ENCODE assay signal across 27 cellular contexts in the genomic region with DNA sequence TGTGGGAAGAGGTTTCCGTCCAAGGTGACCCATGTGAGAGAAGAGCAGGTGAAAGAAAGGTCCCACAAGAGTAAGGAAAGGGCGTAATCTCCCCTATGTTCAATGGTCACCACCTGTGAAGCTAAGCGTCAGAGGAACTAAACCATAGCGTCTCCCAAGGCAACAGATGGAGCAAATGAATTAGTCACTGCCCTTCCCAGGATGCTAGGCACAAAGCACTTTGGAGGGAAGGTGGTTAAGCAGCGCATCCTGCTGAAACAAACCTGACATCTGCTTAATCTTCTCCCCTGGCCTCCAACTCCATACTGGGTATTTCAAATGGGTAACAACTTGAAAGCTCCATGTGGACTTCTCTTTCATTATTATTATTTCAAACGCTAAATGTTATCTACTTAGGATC.
DNase-seq lines count a peak whose midpoint lies in the region; ATAC-seq and TF ChIP-seq lines count a peak whose summit lies in the region.
"Had no signal": no experiment of that assay in that cellular context is flagged by ENCODE, and none has a peak within 500 bp of the region (broad histone marks: within the 10 kb centered on the region; RNA-seq: fewer than 3 reads in every experiment).

No MANE protein-coding gene starts in this region.

- H3K4me1 ChIP-seq in neural progenitor cell: peaks cover 46% of the 10 kb centered on the region
- H3K4me1 ChIP-seq: adrenal gland, BE2C, colonic mucosa, HAP-1, right atrium auricular region had no signal

- POLR2A ChIA-PET in WTC11 (lab: Charles Lee): no interaction called here

- H3K79me2 ChIP-seq in neural progenitor cell (ENCODE audit: low read depth): no peaks in the 10 kb centered on the region

- H3K9me3 ChIP-seq in neural progenitor cell (ENCODE audit: low read depth): no peaks in the 10 kb centered on the region
- H3K9me3 ChIP-seq: adrenal gland, BE2C, colonic mucosa, HAP-1, right atrium auricular region had no signal

- H3K4me3 Mint-ChIP-seq in WTC11 (no peak overlapping the region), neural progenitor cell (no peak overlapping the region)
- H3K4me3 Mint-ChIP-seq: activated CD4-positive, alpha-beta memory T cell treated with anti-CD3 and anti-CD28 coated beads for 36 hours; memory B cell; naive B cell had no signal

- no peaks in the 10 kb centered on the region for H3K27me3 ChIP-seq in neural progenitor cell
- H3K27me3 ChIP-seq: adrenal gland, BE2C, colonic mucosa, right atrium auricular region had no signal

- no peak overlapping the region for H2AFZ ChIP-seq in neural progenitor cell (replicated peaks)

- H3K27ac ChIP-seq in neural progenitor cell: no peak overlapping the region
- H3K27ac ChIP-seq: adrenal gland, colonic mucosa, KMS-11, right atrium auricular region, RWPE1 had no signal

- H3K27me3 Mint-ChIP-seq in WTC11 (ENCODE audit: low read depth) (no peaks in the 10 kb centered on the region), neural progenitor cell (ENCODE audit: insufficient read depth, low read depth) (no peaks in the 10 kb centered on the region)
- H3K27me3 Mint-ChIP-seq: activated CD4-positive, alpha-beta memory T cell treated with anti-CD3 and anti-CD28 coated beads for 36 hours; memory B cell; naive B cell had no signal

- H3K9me3 Mint-ChIP-seq in WTC11 (no peaks in the 10 kb centered on the region), neural progenitor cell (no peaks in the 10 kb centered on the region)
- H3K9me3 Mint-ChIP-seq: activated CD4-positive, alpha-beta memory T cell treated with anti-CD3 and anti-CD28 coated beads for 36 hours; memory B cell; naive B cell had no signal

- H3K27ac Mint-ChIP-seq in WTC11 (no peak overlapping the region), neural progenitor cell (no peak overlapping the region)
- H3K27ac Mint-ChIP-seq: activated CD4-positive, alpha-beta memory T cell treated with anti-CD3 and anti-CD28 coated beads for 36 hours; memory B cell had no signal

- DNase-seq in NCI-H1105 treated with DMSO at 0.1 percent for 48 hours (lab: John Stamatoyannopoulos, UW): peak; percentile 36
- no peak for DNase-seq in NCI-H1105 (lab: John Stamatoyannopoulos, UW)
- peak; percentile 68 for DNase-seq in NCI-H1694 treated with DMSO at 0.1 percent for 48 hours (lab: John Stamatoyannopoulos, UW)
- no peak for DNase-seq in WTC11 (ENCODE audit: low spot score)
- peak; percentile 40 for DNase-seq in neural progenitor cell (ENCODE audit: low spot score)
- no peak for DNase-seq in activated CD4-positive, alpha-beta T cell treated with anti-CD3 and anti-CD28 coated beads, Interleukin-2, amount 50 U/mL, for 1 hour
- DNase-seq in ecto neural progenitor cell (ENCODE audit: low spot score): no peak
- DNase-seq: activated CD4-positive, alpha-beta memory T cell treated with anti-CD3 and anti-CD28 coated beads for 36 hours; activated CD4-positive, CD25-positive, alpha-beta regulatory T cell; activated effector memory CD4-positive, alpha-beta T cell treated with Interleukin-2 at 50 U/mL for 16 hours; adrenal gland; BE2C; Calu3; colonic mucosa; left cardiac atrium; naive B cell; NCI-H1930; NCI-H510A treated with DMSO at 0.1 percent for 48 hours; stimulated activated CD4-positive, alpha-beta T cell treated with anti-CD3 and anti-CD28 coated beads, Interleukin-4, amount 100 ng/mL, for 24 hours; stimulated activated naive CD4-positive, alpha-beta T cell treated with Interleukin-2 at 50 U/mL for 16 hours; T-helper 9 cell had no signal

- H3K9ac ChIP-seq in neural progenitor cell: no peak overlapping the region
- H3K9ac ChIP-seq: KMS-11 had no signal

- no peaks in the 10 kb centered on the region for H4K20me1 ChIP-seq in neural progenitor cell (ENCODE audit: low read depth)

- no peaks in the 10 kb centered on the region for H3K36me3 ChIP-seq in neural progenitor cell
- H3K36me3 ChIP-seq: adrenal gland, BE2C, colonic mucosa, HAP-1, right atrium auricular region had no signal

- CTCF ChIA-PET in WTC11 (lab: Charles Lee): interaction anchor here (0.6 to 1.6 kb wide), 3 partner anchors 12 to 427 kb away, joined by 3 to 5 read pairs (median 3); no protein-coding TSS in a partner anchor

- H3K4me2 ChIP-seq in neural progenitor cell: peak overlapping the region; percentile 21
- H3K4me2 ChIP-seq: KMS-11 had no signal

- TF ChIP-seq CTCF in WTC11 (IDR thresholded peaks at IDR 0.05) (no peak), neural progenitor cell (IDR thresholded peaks at IDR 0.05) (no peak)

- H3K36me3 Mint-ChIP-seq in WTC11 (no peaks in the 10 kb centered on the region), neural progenitor cell (peaks cover 1% of the 10 kb centered on the region)
- H3K36me3 Mint-ChIP-seq: memory B cell had no signal

- peaks cover 16% of the 10 kb centered on the region for H3F3A ChIP-seq in neural progenitor cell (ENCODE audit: low read depth)

- peak; percentile 79 for ATAC-seq in WTC11
- ATAC-seq in HG02759 (IDR thresholded peaks at IDR 0.05; ENCODE audit: unreplicated experiment): no peak
- ATAC-seq: left cardiac atrium had no signal

- H3K4me3 ChIP-seq in neural progenitor cell: no peak overlapping the region
- H3K4me3 ChIP-seq: adrenal gland, colonic mucosa, HAP-1, right atrium auricular region had no signal

- H3K4me1 Mint-ChIP-seq in WTC11 (peaks cover 21% of the 10 kb centered on the region), neural progenitor cell (peaks cover 14% of the 10 kb centered on the region)
- H3K4me1 Mint-ChIP-seq: memory B cell had no signal

TF ChIP-seq in WTC11, 78 proteins besides CTCF, POLR2A, EP300 and RAD21 (continues in another document):
- TF ChIP-seq ZNF317 (CRISPR knock-in tag; IDR thresholded peaks at IDR 0.05; ENCODE audit: borderline replicate concordance, low read depth) (no peak), HMGA2 (CRISPR knock-in tag; IDR thresholded peaks at IDR 0.05) (no peak), ZSCAN18 (CRISPR knock-in tag; IDR thresholded peaks at IDR 0.05) (no peak), TP53 (CRISPR knock-in tag; IDR thresholded peaks at IDR 0.05) (no peak), ATF6 (CRISPR knock-in tag; IDR thresholded peaks at IDR 0.05) (no peak), CREM (CRISPR knock-in tag; IDR thresholded peaks at IDR 0.05) (no peak), SMAD3 (CRISPR knock-in tag; IDR thresholded peaks at IDR 0.05; ENCODE audit: borderline replicate concordance) (no peak)
- TF ChIP-seq, protein P1, sequence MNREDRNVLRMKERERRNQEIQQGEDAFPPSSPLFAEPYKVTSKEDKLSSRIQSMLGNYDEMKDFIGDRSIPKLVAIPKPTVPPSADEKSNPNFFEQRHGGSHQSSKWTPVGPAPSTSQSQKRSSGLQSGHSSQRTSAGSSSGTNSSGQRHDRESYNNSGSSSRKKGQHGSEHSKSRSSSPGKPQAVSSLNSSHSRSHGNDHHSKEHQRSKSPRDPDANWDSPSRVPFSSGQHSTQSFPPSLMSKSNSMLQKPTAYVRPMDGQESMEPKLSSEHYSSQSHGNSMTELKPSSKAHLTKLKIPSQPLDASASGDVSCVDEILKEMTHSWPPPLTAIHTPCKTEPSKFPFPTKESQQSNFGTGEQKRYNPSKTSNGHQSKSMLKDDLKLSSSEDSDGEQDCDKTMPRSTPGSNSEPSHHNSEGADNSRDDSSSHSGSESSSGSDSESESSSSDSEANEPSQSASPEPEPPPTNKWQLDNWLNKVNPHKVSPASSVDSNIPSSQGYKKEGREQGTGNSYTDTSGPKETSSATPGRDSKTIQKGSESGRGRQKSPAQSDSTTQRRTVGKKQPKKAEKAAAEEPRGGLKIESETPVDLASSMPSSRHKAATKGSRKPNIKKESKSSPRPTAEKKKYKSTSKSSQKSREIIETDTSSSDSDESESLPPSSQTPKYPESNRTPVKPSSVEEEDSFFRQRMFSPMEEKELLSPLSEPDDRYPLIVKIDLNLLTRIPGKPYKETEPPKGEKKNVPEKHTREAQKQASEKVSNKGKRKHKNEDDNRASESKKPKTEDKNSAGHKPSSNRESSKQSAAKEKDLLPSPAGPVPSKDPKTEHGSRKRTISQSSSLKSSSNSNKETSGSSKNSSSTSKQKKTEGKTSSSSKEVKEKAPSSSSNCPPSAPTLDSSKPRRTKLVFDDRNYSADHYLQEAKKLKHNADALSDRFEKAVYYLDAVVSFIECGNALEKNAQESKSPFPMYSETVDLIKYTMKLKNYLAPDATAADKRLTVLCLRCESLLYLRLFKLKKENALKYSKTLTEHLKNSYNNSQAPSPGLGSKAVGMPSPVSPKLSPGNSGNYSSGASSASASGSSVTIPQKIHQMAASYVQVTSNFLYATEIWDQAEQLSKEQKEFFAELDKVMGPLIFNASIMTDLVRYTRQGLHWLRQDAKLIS (CRISPR knock-in tag; IDR thresholded peaks at IDR 0.05; ENCODE audit: borderline replicate concordance): no peak

Comparison
In these comparisons a context has a peak if more than half of its experiments do, and no peak if none do; other contexts are left out.
1. DNase-seq: peak in NCI-H1105 treated with DMSO at 0.1 percent for 48 hours (single experiment), NCI-H1694 treated with DMSO at 0.1 percent for 48 hours (single experiment) and neural progenitor cell (single experiment); none in NCI-H1105 (single experiment), WTC11 (single experiment), activated CD4-positive, alpha-beta T cell treated with anti-CD3 and anti-CD28 coated beads, Interleukin-2, amount 50 U/mL, for 1 hour (single experiment) and ecto neural progenitor cell (single experiment).